Comparison of ENCODE assay signal across 1 cellular context in genomic region chr17:48162946-48163506, GRCh38.
TF ChIP-seq lines count a peak whose summit lies in the region.

No MANE protein-coding gene starts in this region.

TF ChIP-seq in HepG2, 621 proteins besides CTCF, POLR2A, EP300 and RAD21 (continued from another document and continues in another):
- TF ChIP-seq HNF1B (CRISPR knock-in tag; IDR thresholded peaks at IDR 0.05): peak; percentile 51; the same call in 1 of the 2 replicates
- no peak for TF ChIP-seq SOX6 (IDR thresholded peaks at IDR 0.05)
- peak; percentile 55; the same call in 1 of the 2 replicates for TF ChIP-seq SOX6 (CRISPR knock-in tag; IDR thresholded peaks at IDR 0.05)
- TF ChIP-seq POGZ (CRISPR knock-in tag; IDR thresholded peaks at IDR 0.05): 0 out of 2 replicates have a peak, but pooled peaks have one; percentile 28
- TF ChIP-seq SRF (IDR thresholded peaks at IDR 0.05; ENCODE audit: low read depth, low read length): no peak
- peak; percentile 35; the same call in 1 of the 2 replicates for TF ChIP-seq MEF2D (CRISPR knock-in tag; IDR thresholded peaks at IDR 0.05)
- TF ChIP-seq YEATS4 (CRISPR knock-in tag; IDR thresholded peaks at IDR 0.05; ENCODE audit: borderline replicate concordance): no peak
- 0 out of 2 replicates have a peak, but pooled peaks have one; percentile 51 for TF ChIP-seq ZKSCAN1 (IDR thresholded peaks at IDR 0.05; ENCODE audit: low read length)
- no peak for TF ChIP-seq NFKB2 (CRISPR knock-in tag; IDR thresholded peaks at IDR 0.05; ENCODE audit: borderline replicate concordance)
- TF ChIP-seq FOXP1 (IDR thresholded peaks at IDR 0.05): no peak
- peak; percentile 38 for TF ChIP-seq FOXP1 (CRISPR knock-in tag; IDR thresholded peaks at IDR 0.05)
- peak; percentile 14; the same call in 1 of the 2 replicates for TF ChIP-seq HMG20A (CRISPR knock-in tag; IDR thresholded peaks at IDR 0.05; ENCODE audit: borderline replicate concordance)
- no peak for TF ChIP-seq ZNF605 (CRISPR knock-in tag; IDR thresholded peaks at IDR 0.05)
- TF ChIP-seq ZNF12 (CRISPR knock-in tag; IDR thresholded peaks at IDR 0.05): no peak
- TF ChIP-seq MAFF (IDR thresholded peaks at IDR 0.05; ENCODE audit: low read depth, low read length): 0 out of 2 replicates have a peak, but pooled peaks have one; percentile 3
- TF ChIP-seq PHF21A (CRISPR knock-in tag; IDR thresholded peaks at IDR 0.05): peak; percentile 67
- 0 out of 2 replicates have a peak, but pooled peaks have one; percentile 7 for TF ChIP-seq ZNF580 (CRISPR knock-in tag; IDR thresholded peaks at IDR 0.05; ENCODE audit: borderline replicate concordance, low read depth)
- peak; percentile 39 for TF ChIP-seq CEBPG (CRISPR knock-in tag; IDR thresholded peaks at IDR 0.05)
- no peak for TF ChIP-seq ZNF672 (CRISPR knock-in tag; IDR thresholded peaks at IDR 0.05)
- 0 out of 2 replicates have a peak, but pooled peaks have one; percentile 30 for TF ChIP-seq SNAI1 (CRISPR knock-in tag; IDR thresholded peaks at IDR 0.05; ENCODE audit: borderline replicate concordance)
- TF ChIP-seq CREB1 (IDR thresholded peaks at IDR 0.05): no peak
- peak; percentile 26; the same call in 1 of the 2 replicates for TF ChIP-seq CREB1 (CRISPR knock-in tag; IDR thresholded peaks at IDR 0.05)
- 0 out of 2 replicates have a peak, but pooled peaks have one; percentile 26 for TF ChIP-seq ISX (CRISPR knock-in tag; conservative IDR thresholded peaks at IDR 0.05)
- TF ChIP-seq ZNF629 (CRISPR knock-in tag; conservative IDR thresholded peaks at IDR 0.05): 0 out of 2 replicates have a peak, but pooled peaks have one; percentile 9
- peak; percentile 6; the same call in 1 of the 2 replicates for TF ChIP-seq SALL1 (CRISPR knock-in tag; IDR thresholded peaks at IDR 0.05)
- peak; percentile 91 for TF ChIP-seq KAT2B (IDR thresholded peaks at IDR 0.05; ENCODE audit: borderline replicate concordance, low read depth, low read length)
- TF ChIP-seq ZNF30 (CRISPR knock-in tag; IDR thresholded peaks at IDR 0.05): 0 out of 2 replicates have a peak, but pooled peaks have one; percentile 25
- TF ChIP-seq ZNF816 (CRISPR knock-in tag; IDR thresholded peaks at IDR 0.05; ENCODE audit: borderline replicate concordance): 0 out of 2 replicates have a peak, but pooled peaks have one; percentile 47
- 0 out of 2 replicates have a peak, but pooled peaks have one; percentile 27 for TF ChIP-seq ATF1 (CRISPR knock-in tag; IDR thresholded peaks at IDR 0.05)
- TF ChIP-seq ZNF44 (CRISPR knock-in tag; IDR thresholded peaks at IDR 0.05): 0 out of 2 replicates have a peak, but pooled peaks have one; percentile 19
- 0 out of 2 replicates have a peak, but pooled peaks have one; percentile 27 for TF ChIP-seq CREM (IDR thresholded peaks at IDR 0.05)
- no peak for TF ChIP-seq CREM (CRISPR knock-in tag; IDR thresholded peaks at IDR 0.05)
- peak; percentile 67 for TF ChIP-seq FOSL2 (CRISPR knock-in tag; IDR thresholded peaks at IDR 0.05)
- no peak for TF ChIP-seq IKZF1 (IDR thresholded peaks at IDR 0.05)
- TF ChIP-seq ONECUT2 (CRISPR knock-in tag; IDR thresholded peaks at IDR 0.05): peak; percentile 68; the same call in 1 of the 2 replicates
- no peak for TF ChIP-seq ZNF451 (CRISPR knock-in tag; IDR thresholded peaks at IDR 0.05)
- TF ChIP-seq ZNF18 (CRISPR knock-in tag; IDR thresholded peaks at IDR 0.05; ENCODE audit: insufficient replicate concordance): peak; percentile 45
- TF ChIP-seq ZNF503 (CRISPR knock-in tag; IDR thresholded peaks at IDR 0.05): 0 out of 2 replicates have a peak, but pooled peaks have one; percentile 25
- 0 out of 2 replicates have a peak, but pooled peaks have one; percentile 39 for TF ChIP-seq HOXA5 (CRISPR knock-in tag; IDR thresholded peaks at IDR 0.05)
- peak; percentile 15; the same call in 1 of the 2 replicates for TF ChIP-seq FOXP4 (CRISPR knock-in tag; IDR thresholded peaks at IDR 0.05)
- TF ChIP-seq FOXA3 (CRISPR knock-in tag; IDR thresholded peaks at IDR 0.05): peak; percentile 72
- TF ChIP-seq HMGXB4 (CRISPR knock-in tag; IDR thresholded peaks at IDR 0.05; ENCODE audit: borderline replicate concordance in 1 of 2, low read depth in 1 of 2): peak in 1 of 2 experiments; percentile 7; a peak in 1 of 4 replicates
- no peak for TF ChIP-seq ZNF639 (CRISPR knock-in tag; conservative IDR thresholded peaks at IDR 0.05)
- TF ChIP-seq MEIS2 (CRISPR knock-in tag; IDR thresholded peaks at IDR 0.05): 0 out of 2 replicates have a peak, but pooled peaks have one; percentile 30
- no peak for TF ChIP-seq TAF15 (IDR thresholded peaks at IDR 0.05; ENCODE audit: low read depth, low read length, poor library complexity, severe bottlenecking)
- TF ChIP-seq BCLAF1 (IDR thresholded peaks at IDR 0.05): no peak
- TF ChIP-seq HDAC1 (CRISPR knock-in tag; IDR thresholded peaks at IDR 0.05): 0 out of 2 replicates have a peak, but pooled peaks have one; percentile 25
- peak; percentile 61 for TF ChIP-seq HNF4A (CRISPR knock-in tag; IDR thresholded peaks at IDR 0.05)
- peak; percentile 46; the same call in 1 of the 2 replicates for TF ChIP-seq ZNF232 (CRISPR knock-in tag; IDR thresholded peaks at IDR 0.05; ENCODE audit: borderline replicate concordance)
- peak; percentile 79 for TF ChIP-seq PAXIP1 (CRISPR knock-in tag; conservative IDR thresholded peaks at IDR 0.05)
- peak; percentile 5; the same call in 1 of the 2 replicates for TF ChIP-seq ZNF501 (CRISPR knock-in tag; IDR thresholded peaks at IDR 0.05)
